ENCODE assay signal across 16 cellular contexts in the genomic region with DNA sequence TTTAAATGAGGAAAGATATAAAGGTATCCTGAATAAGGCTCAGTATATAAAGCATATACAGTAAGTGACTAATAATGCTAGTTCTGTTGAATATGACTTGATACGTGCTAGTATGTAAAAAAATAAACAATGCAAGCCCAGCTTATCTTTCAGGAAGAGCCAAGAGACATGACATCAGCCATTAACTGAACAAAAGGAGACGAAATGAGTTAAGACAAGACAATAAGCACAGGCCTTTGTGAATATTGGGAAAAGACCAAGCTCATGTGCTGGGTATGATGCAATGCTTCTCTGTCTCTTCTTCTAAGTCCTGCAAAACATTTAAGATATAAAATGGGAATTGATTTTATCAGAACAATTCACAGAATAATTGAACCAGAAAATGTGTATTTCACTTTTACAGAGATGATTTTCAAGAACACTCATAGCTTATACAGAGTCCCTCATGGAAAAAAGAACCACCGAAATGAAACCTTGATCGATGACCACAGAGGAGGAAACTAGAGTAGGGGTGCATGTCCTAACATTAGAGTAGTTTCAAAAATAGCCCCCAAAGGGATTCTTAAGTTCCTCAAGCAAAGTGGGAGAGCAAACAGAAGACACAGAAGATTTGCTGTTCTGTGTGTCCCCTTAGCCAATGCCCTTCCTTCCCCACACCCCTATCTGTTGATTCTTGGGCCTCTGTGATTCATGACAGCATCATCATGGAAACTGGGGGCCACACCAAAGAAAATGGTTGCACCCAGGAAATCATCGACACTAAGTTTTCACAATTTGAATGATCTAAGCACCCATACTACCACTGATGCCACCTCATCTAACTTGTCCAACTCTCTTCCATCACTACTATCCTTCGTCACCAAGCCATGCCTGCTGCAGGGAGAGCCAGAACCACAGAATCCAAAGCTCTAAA.
DNase-seq lines count a peak whose midpoint lies in the region; ATAC-seq and TF ChIP-seq lines count a peak whose summit lies in the region.
"Had no signal": no experiment of that assay in that cellular context is flagged by ENCODE, and none has a peak within 500 bp of the region (broad histone marks: within the 10 kb centered on the region; RNA-seq: fewer than 3 reads in every experiment).

No MANE protein-coding gene starts in this region.

- TF ChIP-seq CTCF in lower leg skin (IDR thresholded peaks at IDR 0.05) (no peak), heart right ventricle (IDR thresholded peaks at IDR 0.05) (no peak)

- H3K36me3 Mint-ChIP-seq in T-helper 2 cell treated with Interferon-gamma antibody and Interleukin-4, amounts not matched to agents 5 μg/mL and 100 μg/mL, for 36 hours (ENCODE audit: low read depth), result no peaks in the 10 kb centered on the region

- no peak overlapping the region for H3K27ac Mint-ChIP-seq in T-helper 2 cell treated with Interferon-gamma antibody and Interleukin-4, amounts not matched to agents 5 μg/mL and 100 μg/mL, for 36 hours
- H3K27ac Mint-ChIP-seq: activated B cell treated with CpG ODN at 0.5 μM for 24 hours had no signal

- H3K27me3 ChIP-seq in adipocyte (replicated peaks; ENCODE audit: control insufficient read depth, insufficient read depth, low read length) (no peaks in the 10 kb centered on the region), heart right ventricle (peaks cover 0 to 3% (median 0%) of the 10 kb centered on the region in 7 donors)
- H3K27me3 ChIP-seq: transverse colon had no signal

- 77 to 81% methylated on average over 6 of the region's 6 CpGs for WGBS in lower leg skin, 2 donors
- 72 to 79% methylated on average over 6 of the region's 6 CpGs for WGBS in heart right ventricle, 2 donors

- TF ChIP-seq POLR2A in lower leg skin (IDR thresholded peaks at IDR 0.05), result no peak

- peaks cover 19% of the 10 kb centered on the region for H3K9me3 Mint-ChIP-seq in T-helper 2 cell treated with Interferon-gamma antibody and Interleukin-4, amounts not matched to agents 5 μg/mL and 100 μg/mL, for 36 hours

- H3K27me3 Mint-ChIP-seq in T-helper 2 cell treated with Interferon-gamma antibody and Interleukin-4, amounts not matched to agents 5 μg/mL and 100 μg/mL, for 36 hours (ENCODE audit: low read depth), result no peaks in the 10 kb centered on the region
- H3K27me3 Mint-ChIP-seq: activated B cell treated with CpG ODN at 0.5 μM for 24 hours had no signal

- H3K4me1 Mint-ChIP-seq in T-helper 2 cell treated with Interferon-gamma antibody and Interleukin-4, amounts not matched to agents 5 μg/mL and 100 μg/mL, for 36 hours (ENCODE audit: low read depth), result peaks cover 4% of the 10 kb centered on the region
- H3K4me1 Mint-ChIP-seq: activated B cell treated with CpG ODN at 0.5 μM for 24 hours had no signal

- DNase-seq in T-helper 2 cell treated with Interferon-gamma antibody and Interleukin-4, amounts not matched to agents 5 μg/mL and 100 μg/mL, for 36 hours (ENCODE audit: low spot score), result peak; percentile 32
- DNase-seq in T-helper 2 cell (no peak), HCEC 1CT (peak; percentile 52), adipocyte (ENCODE audit: low read depth) (peak; percentile 33), skeletal muscle cell (ENCODE audit: low read depth) (peak; percentile 30), lower leg skin (ENCODE audit: low spot score in 2 of 2) (no peak), heart right ventricle (no peak)
- DNase-seq: activated B cell treated with CpG ODN at 0.5 μM for 24 hours, kidney, MM.1S, NCI-H446, Right ventricle myocardium superior, transverse colon had no signal

- H3K4me1 ChIP-seq in adipocyte (ENCODE audit: control insufficient read depth, insufficient read depth, low read length) (no peaks in the 10 kb centered on the region), heart right ventricle (no peaks in the 10 kb centered on the region)
- H3K4me1 ChIP-seq: A549, HAP-1, transverse colon had no signal

- no peaks in the 10 kb centered on the region for H3K9me3 ChIP-seq in adipocyte (ENCODE audit: control insufficient read depth, low read length)
- H3K9me3 ChIP-seq in heart right ventricle, result peaks cover 0 to 5% (median 0%) of the 10 kb centered on the region in 11 donors
- H3K9me3 ChIP-seq: A549, HAP-1, transverse colon had no signal

- no peak overlapping the region for H3K4me3 Mint-ChIP-seq in T-helper 2 cell treated with Interferon-gamma antibody and Interleukin-4, amounts not matched to agents 5 μg/mL and 100 μg/mL, for 36 hours
- H3K4me3 Mint-ChIP-seq: activated B cell treated with CpG ODN at 0.5 μM for 24 hours had no signal

- no peak overlapping the region for H3K4me3 ChIP-seq in adipocyte (ENCODE audit: low read length)
- no peak overlapping the region for H3K4me3 ChIP-seq in skeletal muscle cell (ENCODE audit: low read depth, low read length)
- H3K4me3 ChIP-seq in lower leg skin (ENCODE audit: low read depth, poor library complexity, severe bottlenecking), result no peak overlapping the region
- H3K4me3 ChIP-seq in heart right ventricle, result no peak overlapping the region
- H3K4me3 ChIP-seq: A549, HAP-1, transverse colon had no signal

- ATAC-seq in GM18519 (IDR thresholded peaks at IDR 0.05; ENCODE audit: low FRiP score, unreplicated experiment), result no peak
- ATAC-seq in heart right ventricle, result no peak
- ATAC-seq: A549 had no signal

- H3K27ac ChIP-seq in heart right ventricle, result no peak overlapping the region
- H3K27ac ChIP-seq: A549, transverse colon had no signal

- H3K36me3 ChIP-seq in adipocyte (ENCODE audit: control insufficient read depth, insufficient read depth, low read length, severe bottlenecking) (no peaks in the 10 kb centered on the region), heart right ventricle (no peaks in the 10 kb centered on the region)
- H3K36me3 ChIP-seq: HAP-1, transverse colon had no signal

- intact Hi-C loops in lower leg skin (cut with DNase I; ENCODE audit: low total_unique reads) (no loop called here), heart right ventricle (cut with DNase I) (no loop called here)

- no peak overlapping the region for H3K9ac ChIP-seq in adipocyte (ENCODE audit: low read length)

Comparison
In these comparisons a context has a peak if more than half of its experiments do, and no peak if none do; other contexts are left out.
1. DNase-seq: peak in T-helper 2 cell treated with Interferon-gamma antibody and Interleukin-4, amounts not matched to agents 5 μg/mL and 100 μg/mL, for 36 hours (single experiment), HCEC 1CT (single experiment), adipocyte (single experiment) and skeletal muscle cell (single experiment); none in T-helper 2 cell (0 of 5), lower leg skin (0 of 2) and heart right ventricle (0 of 2).